In genomic region chr11:63747006-63747405, GRCh38 we compare ENCODE assay signal across 16 cellular contexts.
"Had no signal": no experiment of that assay in that cellular context is flagged by ENCODE, and none has a peak within 500 bp of the region (broad histone marks: within the 10 kb centered on the region; RNA-seq: fewer than 3 reads in every experiment).

No MANE protein-coding gene starts in this region.

- ATAC-seq: activated CD8-positive, alpha-beta memory T cell treated with anti-CD3 and anti-CD28 coated beads, Interleukin-2, amount 10 ng/mL, durations not matched to agents 7 days and 5 days; gastrocnemius medialis; heart right ventricle; left lung; natural killer cell treated with Interleukin-12 subunit alpha and Interleukin-12 subunit beta and Interleukin-15 and Interleukin-18, amount 100 ng/mL, for 72 hours; psoas muscle; right lobe of liver had no signal

- H3K9me3 ChIP-seq: gastrocnemius medialis, heart right ventricle, left lung, psoas muscle, right lobe of liver, transverse colon had no signal

- H3K27me3 ChIP-seq: gastrocnemius medialis, heart right ventricle, left lung, right lobe of liver, transverse colon had no signal

- H3K4me3 ChIP-seq: gastrocnemius medialis, heart right ventricle, left lung, psoas muscle, right lobe of liver, transverse colon had no signal

- FAIRE-seq: keratinocyte had no signal

- DNase-seq: activated CD4-positive, alpha-beta T cell treated with anti-CD3 and anti-CD28 coated beads for 1 hour; activated CD4-positive, alpha-beta T cell treated with anti-CD3 and anti-CD28 coated beads, Interleukin-2, amount 50 U/mL, for 48 hours; activated CD8-positive, alpha-beta memory T cell treated with anti-CD3 and anti-CD28 coated beads, Interleukin-2, amount 10 ng/mL, durations not matched to agents 7 days and 5 days; activated effector memory CD4-positive, alpha-beta T cell treated with Interleukin-2 at 50 U/mL for 16 hours; activated T-cell treated with anti-CD3 and anti-CD28 coated beads, Interleukin-2, amount 50 U/mL, for 24 hours; gastrocnemius medialis; heart right ventricle; left lung; psoas muscle; right lobe of liver; stimulated activated CD4-positive, alpha-beta T cell treated with anti-CD3 and anti-CD28 coated beads, Interleukin-12 subunit alpha, Interleukin-12 subunit beta, amount 100 ng/mL, for 4 hours; stimulated activated naive CD4-positive, alpha-beta T cell; substantia nigra; transverse colon had no signal

- H3K4me1 ChIP-seq: psoas muscle, right lobe of liver, transverse colon had no signal

- H3K27ac ChIP-seq: gastrocnemius medialis, heart right ventricle, left lung, psoas muscle, right lobe of liver, transverse colon had no signal
